In the genomic region with DNA sequence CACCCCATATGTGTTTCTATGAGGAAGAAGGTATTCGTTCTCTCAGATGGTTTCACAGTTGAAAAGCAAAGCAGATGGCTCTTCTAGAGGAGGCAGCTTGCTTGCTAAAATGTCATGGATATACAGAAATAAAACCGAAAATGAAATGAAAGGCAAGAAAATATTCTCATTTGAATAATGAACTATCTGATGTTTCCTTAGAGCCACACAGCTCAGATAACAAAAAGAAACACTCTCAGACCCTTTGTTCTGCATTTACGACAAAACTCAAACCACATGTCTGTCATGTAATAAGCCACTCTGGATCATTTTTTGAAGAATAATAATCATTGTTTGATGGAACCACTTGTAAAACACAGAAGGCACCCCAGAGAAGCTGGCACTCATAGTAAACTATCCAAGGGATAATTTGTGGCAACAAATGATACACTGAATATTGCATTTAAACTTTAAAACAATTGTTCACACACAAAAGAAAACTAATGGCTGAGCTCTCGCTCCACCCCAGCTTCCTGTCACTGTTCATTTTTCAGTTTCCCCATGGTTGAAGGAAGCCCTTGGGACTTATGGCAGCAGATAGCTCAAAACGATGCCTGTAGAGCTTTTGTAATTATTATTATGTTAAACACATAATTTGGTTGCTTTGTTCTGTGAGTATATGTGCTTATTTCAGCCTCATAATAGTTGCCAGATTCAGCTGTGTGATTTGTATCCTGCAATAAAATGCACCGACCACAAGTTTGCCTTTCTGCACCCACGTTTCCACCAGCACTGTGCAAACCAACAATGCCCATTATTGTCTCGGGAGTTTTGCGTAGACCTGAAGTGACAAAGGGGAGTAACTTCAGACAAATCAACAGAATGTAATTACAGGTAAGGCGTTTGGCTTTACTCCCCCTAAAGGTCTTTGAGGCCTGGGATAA, we compare ENCODE assay signal across 10 cellular contexts.
DNase-seq lines count a peak whose midpoint lies in the region; ATAC-seq and TF ChIP-seq lines count a peak whose summit lies in the region.
"Had no signal": no experiment of that assay in that cellular context is flagged by ENCODE, and none has a peak within 500 bp of the region (broad histone marks: within the 10 kb centered on the region; RNA-seq: fewer than 3 reads in every experiment).

No MANE protein-coding gene starts in this region.

- H3K27me3 ChIP-seq in Peyer's patch: no peaks in the 10 kb centered on the region

- H3K4me1 ChIP-seq in Peyer's patch: no peaks in the 10 kb centered on the region

- H3K36me3 ChIP-seq in Peyer's patch: no peaks in the 10 kb centered on the region

- TF ChIP-seq POLR2A in Peyer's patch (IDR thresholded peaks at IDR 0.05): no peak

- H3K4me1 Mint-ChIP-seq in activated CD8-positive, alpha-beta T cell treated with anti-CD3 and anti-CD28 coated beads, Interleukin-2, amount 10 ng/mL, durations not matched to agents 7 days and 5 days (ENCODE audit: low read depth): peaks cover 10% of the 10 kb centered on the region

- peak; percentile 27 for DNase-seq in GM13976 (ENCODE audit: low spot score)
- no peak for DNase-seq in activated CD8-positive, alpha-beta T cell treated with anti-CD3 and anti-CD28 coated beads, Interleukin-2, amount 10 ng/mL, durations not matched to agents 7 days and 5 days
- DNase-seq in GM03348 (ENCODE audit: low spot score): no peak
- DNase-seq in NCI-H82 treated with DMSO at 0.1 percent for 48 hours (lab: John Stamatoyannopoulos, UW; ENCODE audit: unreplicated experiment): no peak
- DNase-seq in NCI-H2171 treated with DMSO at 0.1 percent for 48 hours (lab: John Stamatoyannopoulos, UW): no peak
- DNase-seq in Peyer's patch: no peak
- DNase-seq: NCI-H1105 treated with DMSO at 0.1 percent for 48 hours had no signal

- H3K27ac ChIP-seq in Peyer's patch: no peak overlapping the region

- no peak overlapping the region for H3K4me3 ChIP-seq in Peyer's patch

- POLR2A ChIA-PET in activated CD8-positive, alpha-beta T cell treated with anti-CD3 and anti-CD28 coated beads, Interleukin-2, amount 10 ng/mL, durations not matched to agents 7 days and 5 days (lab: Charles Lee): interaction anchor here (0.6 kb wide), 1 partner anchor 18 kb away, joined by 3 read pairs; no protein-coding TSS in a partner anchor

- no peaks in the 10 kb centered on the region for H3K9me3 Mint-ChIP-seq in activated CD8-positive, alpha-beta T cell treated with anti-CD3 and anti-CD28 coated beads, Interleukin-2, amount 10 ng/mL, durations not matched to agents 7 days and 5 days (ENCODE audit: insufficient read depth)
- H3K9me3 Mint-ChIP-seq: dendritic cell treated with granulocyte-macrophage colony-stimulating factor and Interleukin-4, amounts not matched to agents 40 ng/mL and 50 ng/mL, for 4 days had no signal

- H3K27me3 Mint-ChIP-seq in activated CD8-positive, alpha-beta T cell treated with anti-CD3 and anti-CD28 coated beads, Interleukin-2, amount 10 ng/mL, durations not matched to agents 7 days and 5 days (ENCODE audit: low read depth): no peaks in the 10 kb centered on the region
- H3K27me3 Mint-ChIP-seq: dendritic cell treated with granulocyte-macrophage colony-stimulating factor and Interleukin-4, amounts not matched to agents 40 ng/mL and 50 ng/mL, for 4 days had no signal

- H3K27ac Mint-ChIP-seq in activated CD8-positive, alpha-beta T cell treated with anti-CD3 and anti-CD28 coated beads, Interleukin-2, amount 10 ng/mL, durations not matched to agents 7 days and 5 days: peak overlapping the region; percentile 12
- H3K27ac Mint-ChIP-seq: dendritic cell treated with granulocyte-macrophage colony-stimulating factor and Interleukin-4, amounts not matched to agents 40 ng/mL and 50 ng/mL, for 4 days had no signal

- TF ChIP-seq CTCF in GM13976 (IDR thresholded peaks at IDR 0.05; ENCODE audit: borderline replicate concordance, control extremely low read depth, extremely low read depth, insufficient read depth, missing control alignments) (no peak), Peyer's patch (IDR thresholded peaks at IDR 0.05) (no peak)

- in situ Hi-C loops in GM13976 (cut with MboI; ENCODE audit: low sequenced_read_pairs, unreplicated experiment): no loop called here

- CTCF ChIA-PET in activated CD8-positive, alpha-beta T cell treated with anti-CD3 and anti-CD28 coated beads, Interleukin-2, amount 10 ng/mL, durations not matched to agents 7 days and 5 days (lab: Charles Lee): no interaction called here

- H3K36me3 Mint-ChIP-seq in activated CD8-positive, alpha-beta T cell treated with anti-CD3 and anti-CD28 coated beads, Interleukin-2, amount 10 ng/mL, durations not matched to agents 7 days and 5 days (ENCODE audit: low read depth): no peaks in the 10 kb centered on the region

- no peak overlapping the region for H3K4me3 Mint-ChIP-seq in activated CD8-positive, alpha-beta T cell treated with anti-CD3 and anti-CD28 coated beads, Interleukin-2, amount 10 ng/mL, durations not matched to agents 7 days and 5 days
- H3K4me3 Mint-ChIP-seq: dendritic cell treated with granulocyte-macrophage colony-stimulating factor and Interleukin-4, amounts not matched to agents 40 ng/mL and 50 ng/mL, for 4 days had no signal

- H3K9me3 ChIP-seq in Peyer's patch: no peaks in the 10 kb centered on the region

- ATAC-seq in GM19468 (IDR thresholded peaks at IDR 0.05; ENCODE audit: extremely low read depth, unreplicated experiment): peak; percentile 95
- peak; percentile 74 for ATAC-seq in HG03108 (IDR thresholded peaks at IDR 0.05; ENCODE audit: unreplicated experiment)
- no peak for ATAC-seq in activated CD8-positive, alpha-beta T cell treated with anti-CD3 and anti-CD28 coated beads, Interleukin-2, amount 10 ng/mL, durations not matched to agents 7 days and 5 days
